In genomic region chr4:72215198-72215597, GRCh38 we compare ENCODE assay signal across 27 cellular contexts.
"Had no signal": no experiment of that assay in that cellular context is flagged by ENCODE, and none has a peak within 500 bp of the region (broad histone marks: within the 10 kb centered on the region; RNA-seq: fewer than 3 reads in every experiment).

No MANE protein-coding gene starts in this region.

- ATAC-seq: activated CD4-positive, alpha-beta T cell treated with anti-CD3 and anti-CD28 coated beads for 36 hours; activated naive CD4-positive, alpha-beta T cell treated with anti-CD3 and anti-CD28 coated beads, Interleukin-2, amount 50 U/mL, for 72 hours; activated T-cell treated with anti-CD3 and anti-CD28 coated beads, Interleukin-2, amount 50 U/mL, for 72 hours; effector memory CD8-positive, alpha-beta T cell; foreskin keratinocyte; gastrocnemius medialis had no signal

- H3K9me3 ChIP-seq: ascending aorta, esophagus muscularis mucosa, gastrocnemius medialis had no signal

- H3K4me3 ChIP-seq: ascending aorta, breast epithelium, cardiac muscle cell, coronary artery, esophagus muscularis mucosa, gastrocnemius medialis had no signal

- H3K27me3 ChIP-seq: ascending aorta, breast epithelium, cardiac muscle cell, esophagus muscularis mucosa, foreskin keratinocyte, gastrocnemius medialis had no signal

- H3K4me1 ChIP-seq: ascending aorta, breast epithelium, esophagus muscularis mucosa, foreskin keratinocyte, gastrocnemius medialis had no signal

- H3K27ac ChIP-seq: ascending aorta, breast epithelium, cardiac muscle cell, coronary artery, esophagus muscularis mucosa, foreskin keratinocyte, gastrocnemius medialis had no signal

- DNase-seq: activated CD4-positive, alpha-beta memory T cell treated with anti-CD3 and anti-CD28 coated beads, Interleukin-2, amount 10 ng/mL, durations not matched to agents 7 days and 5 days; activated CD4-positive, alpha-beta T cell treated with anti-CD3 and anti-CD28 coated beads for 36 hours; activated CD4-positive, alpha-beta T cell treated with anti-CD3 and anti-CD28 coated beads, Interleukin-2, amount 10 ng/mL, durations not matched to agents 24 days and 14 days; activated CD4-positive, alpha-beta T cell treated with anti-CD3 and anti-CD28 coated beads, Interleukin-2, amount 50 U/mL, for 4 hours; activated CD4-positive, CD25-positive, alpha-beta regulatory T cell; activated CD4-positive, CD25-positive, alpha-beta regulatory T cell treated with anti-CD3 and anti-CD28 coated beads, Interleukin-2, amount 50 U/mL, for 72 hours; activated CD8-positive, alpha-beta memory T cell treated with anti-CD3 and anti-CD28 coated beads, Interleukin-2, amount 50 U/mL, for 48 hours; activated gamma-delta T cell; activated naive CD4-positive, alpha-beta T cell; activated naive CD4-positive, alpha-beta T cell treated with anti-CD3 and anti-CD28 coated beads, Interleukin-2, amount 10 ng/mL, durations not matched to agents 7 days and 5 days; activated naive CD8-positive, alpha-beta T cell treated with anti-CD3 and anti-CD28 coated beads, Interleukin-2, amount 10 ng/mL, durations not matched to agents 7 days and 5 days; activated T-cell treated with anti-CD3 and anti-CD28 coated beads for 4 hours; activated T-cell treated with anti-CD3 and anti-CD28 coated beads, Interleukin-2, amount 50 U/mL, for 24 hours; activated T-cell treated with anti-CD3 and anti-CD28 coated beads, Interleukin-2, amount 50 U/mL, for 72 hours; central memory CD4-positive, alpha-beta T cell; effector CD4-positive, alpha-beta T cell; effector memory CD8-positive, alpha-beta T cell; erythroblast; foreskin keratinocyte; gastrocnemius medialis; T-helper 2 cell had no signal

- H3K36me3 ChIP-seq: ascending aorta, breast epithelium, cardiac muscle cell, esophagus muscularis mucosa, gastrocnemius medialis had no signal
